Comparison of ENCODE assay signal across 20 cellular contexts in the genomic region with DNA sequence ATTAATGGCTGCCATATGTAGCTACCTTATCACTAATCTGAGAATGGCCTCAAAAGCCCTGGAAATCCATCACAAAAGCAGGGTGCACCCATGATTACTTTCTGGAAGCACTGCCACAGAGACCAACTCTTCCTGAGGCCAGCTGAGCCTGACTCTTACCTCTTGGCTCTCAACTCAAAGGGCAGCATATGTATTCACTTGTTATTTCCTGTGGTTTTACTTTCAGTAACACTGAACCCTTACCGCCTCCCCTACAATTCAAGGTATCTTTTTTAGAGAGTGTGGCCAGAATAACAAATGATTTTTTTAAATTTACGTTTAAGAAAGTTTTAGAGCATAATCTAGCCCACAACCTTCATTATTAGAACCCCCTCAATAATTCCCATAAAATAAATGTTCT.
"Had no signal": no experiment of that assay in that cellular context is flagged by ENCODE, and none has a peak within 500 bp of the region (broad histone marks: within the 10 kb centered on the region; RNA-seq: fewer than 3 reads in every experiment).

No MANE protein-coding gene starts in this region.

- H3K27ac ChIP-seq: SJSA1, SK-N-MC had no signal

- H3K4me1 ChIP-seq: SJSA1 had no signal

- DNase-seq: KBM-7; NCI-H1092; NCI-H1105 treated with DMSO at 0.1 percent for 48 hours; NCI-H1417 treated with DMSO at 0.1 percent for 48 hours; NCI-H146; NCI-H1694 treated with DMSO at 0.1 percent for 48 hours; NCI-H1930; NCI-H2081; NCI-H2107; NCI-H2227 treated with DMSO at 0.1 percent for 48 hours; NCI-H524; NCI-H526 treated with DMSO at 0.1 percent for 48 hours; NCI-H774; NK-92 treated with Interleukin-12 subunit alpha and Interleukin-12 subunit beta, amount 100 ng/mL, for 24 hours; PC-3; Right ventricle myocardium superior; SIG-M5 had no signal

- H3K36me3 ChIP-seq: SJSA1 had no signal

- ATAC-seq: Panc1, PC-3 had no signal

- H3K27me3 ChIP-seq: SJSA1 had no signal

- H3K4me3 ChIP-seq: SJSA1, SK-N-MC had no signal
